21 cellular contexts compared by ENCODE assay signal in genomic region chr12:128609861-128610260, GRCh38.
A peak's percentile ranks its signal among the peaks of the same experiment; 100 is the strongest.
DNase-seq lines count a peak whose midpoint lies in the region; ATAC-seq and TF ChIP-seq lines count a peak whose summit lies in the region.
"Had no signal": no experiment of that assay in that cellular context is flagged by ENCODE, and none has a peak within 500 bp of the region (broad histone marks: within the 10 kb centered on the region; RNA-seq: fewer than 3 reads in every experiment).

No MANE protein-coding gene starts in this region.

- H3K9me3 ChIP-seq in NT2/D1 (ENCODE audit: insufficient read depth, low read length) (no peaks in the 10 kb centered on the region), sigmoid colon (no peaks in the 10 kb centered on the region), spleen (no peaks in the 10 kb centered on the region)
- H3K9me3 ChIP-seq: BLaER1, SK-N-SH had no signal

- no peak overlapping the region for H2AFZ ChIP-seq in GM23338

- DNase-seq in GM23338 (ENCODE audit: low spot score) (no peak), NT2/D1 (ENCODE audit: low read depth, low spot score) (peak; percentile 11), iPS-NIHi7 (ENCODE audit: extremely low spot score) (peak; percentile 38), sigmoid colon (peak; percentile 12), spleen (no peak)
- DNase-seq: CD8-positive, alpha-beta T cell; DMS79 treated with DMSO at 0.1 percent for 48 hours; GF-D8; KG1; NCI-H1092; NCI-H146; NCI-H2081 treated with DMSO at 0.1 percent for 48 hours; NCI-H510A; NCI-H774; SHP77; SK-N-SH; T-cell had no signal

- H3K4me2 ChIP-seq in GM23338 = no peak overlapping the region
- H3K4me2 ChIP-seq: BLaER1, SK-N-SH had no signal

- no peaks in the 10 kb centered on the region for H4K20me1 ChIP-seq in GM23338 (replicated peaks; ENCODE audit: insufficient read depth)
- H4K20me1 ChIP-seq: BLaER1 had no signal

- H3K9me2 ChIP-seq in GM23338 (ENCODE audit: insufficient read depth) = no peaks in the 10 kb centered on the region
- H3K9me2 ChIP-seq: SK-N-SH had no signal

- no peak for TF ChIP-seq EP300 in sigmoid colon (IDR thresholded peaks at IDR 0.05)

- no peak overlapping the region for H3K27ac Mint-ChIP-seq in GM23338
- no peak overlapping the region for H3K27ac Mint-ChIP-seq in stimulated activated memory B cell treated with anti-CD40 and anti-IgM and Interleukin-4, amounts not matched to agents 10 μg/mL and 1 μg/mL and 100 μg/mL, for 72 hours
- H3K27ac Mint-ChIP-seq: CD8-positive, alpha-beta T cell; T-cell had no signal

- ATAC-seq in GM23338 (no peak), GM18505 (IDR thresholded peaks at IDR 0.05; ENCODE audit: unreplicated experiment) (no peak)
- no peak for ATAC-seq in stimulated activated memory B cell treated with anti-CD40 and anti-IgM and Interleukin-4, amounts not matched to agents 10 μg/mL and 1 μg/mL and 100 μg/mL, for 72 hours
- ATAC-seq: CD8-positive, alpha-beta T cell; Panc1; T-cell had no signal

- no peaks in the 10 kb centered on the region for H3F3A ChIP-seq in GM23338 (replicated peaks; ENCODE audit: low read depth)

- peaks cover 6% of the 10 kb centered on the region for H3K27me3 Mint-ChIP-seq in GM23338 (ENCODE audit: insufficient read depth, low read depth, poor library complexity)
- H3K27me3 Mint-ChIP-seq in stimulated activated memory B cell treated with anti-CD40 and anti-IgM and Interleukin-4, amounts not matched to agents 10 μg/mL and 1 μg/mL and 100 μg/mL, for 72 hours = no peaks in the 10 kb centered on the region
- H3K27me3 Mint-ChIP-seq: T-cell had no signal

- no peak for TF ChIP-seq CTCF in GM23338 (conservative IDR thresholded peaks at IDR 0.05; ENCODE audit: low read depth in 2 of 2)
- TF ChIP-seq CTCF in sigmoid colon (IDR thresholded peaks at IDR 0.05) = no peak
- no peak for TF ChIP-seq CTCF in spleen (IDR thresholded peaks at IDR 0.05 in 8 of 11, conservative IDR thresholded peaks at IDR 0.05 in 3 of 11)

- H3K4me1 Mint-ChIP-seq in GM23338 = no peaks in the 10 kb centered on the region
- H3K4me1 Mint-ChIP-seq in stimulated activated memory B cell treated with anti-CD40 and anti-IgM and Interleukin-4, amounts not matched to agents 10 μg/mL and 1 μg/mL and 100 μg/mL, for 72 hours = no peaks in the 10 kb centered on the region
- H3K4me1 Mint-ChIP-seq: T-cell had no signal

- peaks cover 46% of the 10 kb centered on the region for H3K36me3 Mint-ChIP-seq in GM23338 (ENCODE audit: low read depth)
- no peaks in the 10 kb centered on the region for H3K36me3 Mint-ChIP-seq in stimulated activated memory B cell treated with anti-CD40 and anti-IgM and Interleukin-4, amounts not matched to agents 10 μg/mL and 1 μg/mL and 100 μg/mL, for 72 hours
- H3K36me3 Mint-ChIP-seq: CD8-positive, alpha-beta T cell; T-cell had no signal

- TF ChIP-seq POLR2A in sigmoid colon (IDR thresholded peaks at IDR 0.05) (no peak), spleen (IDR thresholded peaks at IDR 0.05) (no peak), GM18505 (IDR thresholded peaks at IDR 0.05; ENCODE audit: borderline replicate concordance, extremely low read depth, insufficient read depth, insufficient read length) (no peak)

- no peaks in the 10 kb centered on the region; the same call in 1 of the 2 replicates for H3K36me3 ChIP-seq in GM23338 (ENCODE audit: insufficient read depth)
- no peaks in the 10 kb centered on the region for H3K36me3 ChIP-seq in NT2/D1 (ENCODE audit: insufficient read depth, insufficient read length, low read length)
- H3K36me3 ChIP-seq in sigmoid colon = no peaks in the 10 kb centered on the region
- H3K36me3 ChIP-seq in spleen = no peaks in the 10 kb centered on the region
- H3K36me3 ChIP-seq: BLaER1 had no signal

- H3K4me1 ChIP-seq in GM23338 (ENCODE audit: insufficient read depth) (no peaks in the 10 kb centered on the region), NT2/D1 (ENCODE audit: insufficient read depth, insufficient read length) (peaks cover 11% of the 10 kb centered on the region), sigmoid colon (no peaks in the 10 kb centered on the region), spleen (no peaks in the 10 kb centered on the region)

- H3K79me2 ChIP-seq in GM23338 (replicated peaks; ENCODE audit: insufficient read depth) = no peaks in the 10 kb centered on the region

- no peaks in the 10 kb centered on the region for H3K27me3 ChIP-seq in GM23338 (ENCODE audit: insufficient read depth)
- H3K27me3 ChIP-seq in NT2/D1 (ENCODE audit: insufficient read depth, insufficient read length) = no peaks in the 10 kb centered on the region
- H3K27me3 ChIP-seq in sigmoid colon = no peaks in the 10 kb centered on the region
- H3K27me3 ChIP-seq in spleen (replicated peaks in 1 of 7) = peaks cover 0 to 13% (median 0%) of the 10 kb centered on the region in 7 donors
- H3K27me3 ChIP-seq: BLaER1 had no signal

- no peak overlapping the region for H3K4me3 Mint-ChIP-seq in GM23338
- no peak overlapping the region for H3K4me3 Mint-ChIP-seq in stimulated activated memory B cell treated with anti-CD40 and anti-IgM and Interleukin-4, amounts not matched to agents 10 μg/mL and 1 μg/mL and 100 μg/mL, for 72 hours
- H3K4me3 Mint-ChIP-seq: CD8-positive, alpha-beta T cell; T-cell had no signal

- H3K9ac ChIP-seq in NT2/D1 (ENCODE audit: insufficient read length, low read depth) = no peak overlapping the region
- H3K9ac ChIP-seq: BLaER1, SK-N-SH had no signal

- no peaks in the 10 kb centered on the region; the same call in 1 of the 3 replicates for H3K9me3 Mint-ChIP-seq in GM23338
- H3K9me3 Mint-ChIP-seq in stimulated activated memory B cell treated with anti-CD40 and anti-IgM and Interleukin-4, amounts not matched to agents 10 μg/mL and 1 μg/mL and 100 μg/mL, for 72 hours = no peaks in the 10 kb centered on the region
- H3K9me3 Mint-ChIP-seq: CD8-positive, alpha-beta T cell; T-cell had no signal

- no peak overlapping the region for H3K27ac ChIP-seq in GM23338 (ENCODE audit: low read depth)
- no peak overlapping the region for H3K27ac ChIP-seq in sigmoid colon
- no peak overlapping the region for H3K27ac ChIP-seq in spleen
- H3K27ac ChIP-seq: BLaER1 had no signal

- intact Hi-C loops in sigmoid colon (cut with DNase I) (no loop called here), spleen (cut with DNase I; ENCODE audit: low total_unique reads) (no loop called here)

- WGBS in sigmoid colon, 2 donors = 93 to 96% methylated on average over 2 of the region's 2 CpGs
- 78 to 96% (median 89%) methylated on average over 2 of the region's 2 CpGs for WGBS in spleen, 5 donors

- no peak overlapping the region for H3K4me3 ChIP-seq in GM23338
- no peak overlapping the region for H3K4me3 ChIP-seq in NT2/D1 (ENCODE audit: insufficient read length, low read depth)
- no peak overlapping the region for H3K4me3 ChIP-seq in sigmoid colon
- no peak overlapping the region for H3K4me3 ChIP-seq in spleen
- H3K4me3 ChIP-seq: BLaER1 had no signal

TF ChIP-seq in GM23338, 12 proteins besides CTCF, POLR2A, EP300 and RAD21 (continues in another document):
- TF ChIP-seq CREB1 (CRISPR knock-in tag; IDR thresholded peaks at IDR 0.05; ENCODE audit: low read depth) (no peak), EZH2 (IDR thresholded peaks at IDR 0.05; ENCODE audit: low read depth, unreplicated experiment) (no peak), REST (IDR thresholded peaks at IDR 0.05; ENCODE audit: unreplicated experiment) (peak; percentile 31)

Comparison
In these comparisons a context has a peak if more than half of its experiments do, and no peak if none do; other contexts are left out.
1. DNase-seq: peak in NT2/D1 (single experiment), iPS-NIHi7 (single experiment) and sigmoid colon (single experiment); none in GM23338 (single experiment) and spleen (single experiment).